Comparison of ENCODE assay signal across 1 cellular context in the genomic region with DNA sequence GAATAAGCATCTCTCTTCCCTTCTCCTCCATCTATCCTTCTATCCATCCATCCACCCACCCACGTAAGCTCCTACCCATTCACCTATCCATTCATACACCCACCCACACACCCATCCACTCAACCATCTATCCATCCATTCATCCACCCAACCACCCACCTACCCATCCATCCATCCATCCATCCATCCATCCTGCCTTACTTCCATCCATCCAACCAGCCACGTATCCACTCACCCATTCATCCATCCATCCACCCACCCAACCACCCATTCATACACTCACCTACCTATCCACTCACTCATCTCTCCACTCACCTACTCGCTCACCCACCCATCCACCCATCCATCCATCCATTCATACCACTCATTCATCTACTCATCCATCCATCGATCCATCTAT.
TF ChIP-seq lines count a peak whose summit lies in the region.

No MANE protein-coding gene starts in this region.

TF ChIP-seq in H1, 55 proteins besides CTCF, POLR2A, EP300 and RAD21:
- TF ChIP-seq SP1 (IDR thresholded peaks at IDR 0.05; ENCODE audit: low read depth, low read length) (no peak), TBP (IDR thresholded peaks at IDR 0.05; ENCODE audit: low read depth, low read length) (no peak), EGR1 (IDR thresholded peaks at IDR 0.05; ENCODE audit: borderline replicate concordance, low read depth, low read length) (no peak), CEBPB (IDR thresholded peaks at IDR 0.05; ENCODE audit: low read depth, low read length) (no peak), YY1 (IDR thresholded peaks at IDR 0.05; ENCODE audit: low read depth, low read length) (no peak), MAX (IDR thresholded peaks at IDR 0.05) (no peak), SP4 (IDR thresholded peaks at IDR 0.05; ENCODE audit: low read length) (no peak), BACH1 (IDR thresholded peaks at IDR 0.05; ENCODE audit: low read length) (no peak), RNF2 (IDR thresholded peaks at IDR 0.05; ENCODE audit: borderline replicate concordance, low read depth, low read length, missing control alignments, poor library complexity, severe bottlenecking) (no peak), SUZ12 (IDR thresholded peaks at IDR 0.05; ENCODE audit: low read length) (no peak), SIX5 (IDR thresholded peaks at IDR 0.05; ENCODE audit: low read depth, low read length) (no peak), HDAC2 (IDR thresholded peaks at IDR 0.05; ENCODE audit: borderline replicate concordance in 1 of 2, low read depth in 2 of 2, low read length in 2 of 2) (no peak), TAF7 (optimal IDR thresholded peaks at IDR 0.05; ENCODE audit: borderline replicate concordance, low read depth, low read length) (no peak), GABPA (IDR thresholded peaks at IDR 0.05; ENCODE audit: borderline replicate concordance, insufficient read depth, low read length) (no peak), TAF1 (IDR thresholded peaks at IDR 0.05; ENCODE audit: low read depth, low read length) (no peak), CHD7 (IDR thresholded peaks at IDR 0.05; ENCODE audit: insufficient replicate concordance, low read length) (no peak), SAP30 (IDR thresholded peaks at IDR 0.05; ENCODE audit: insufficient read depth, insufficient replicate concordance, low read length) (no peak)
- TF ChIP-seq, protein P1, sequence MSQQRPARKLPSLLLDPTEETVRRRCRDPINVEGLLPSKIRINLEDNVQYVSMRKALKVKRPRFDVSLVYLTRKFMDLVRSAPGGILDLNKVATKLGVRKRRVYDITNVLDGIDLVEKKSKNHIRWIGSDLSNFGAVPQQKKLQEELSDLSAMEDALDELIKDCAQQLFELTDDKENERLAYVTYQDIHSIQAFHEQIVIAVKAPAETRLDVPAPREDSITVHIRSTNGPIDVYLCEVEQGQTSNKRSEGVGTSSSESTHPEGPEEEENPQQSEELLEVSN (IDR thresholded peaks at IDR 0.05): no peak
TF ChIP-seq in H1: peak in this region for 0.
